In the genomic region with DNA sequence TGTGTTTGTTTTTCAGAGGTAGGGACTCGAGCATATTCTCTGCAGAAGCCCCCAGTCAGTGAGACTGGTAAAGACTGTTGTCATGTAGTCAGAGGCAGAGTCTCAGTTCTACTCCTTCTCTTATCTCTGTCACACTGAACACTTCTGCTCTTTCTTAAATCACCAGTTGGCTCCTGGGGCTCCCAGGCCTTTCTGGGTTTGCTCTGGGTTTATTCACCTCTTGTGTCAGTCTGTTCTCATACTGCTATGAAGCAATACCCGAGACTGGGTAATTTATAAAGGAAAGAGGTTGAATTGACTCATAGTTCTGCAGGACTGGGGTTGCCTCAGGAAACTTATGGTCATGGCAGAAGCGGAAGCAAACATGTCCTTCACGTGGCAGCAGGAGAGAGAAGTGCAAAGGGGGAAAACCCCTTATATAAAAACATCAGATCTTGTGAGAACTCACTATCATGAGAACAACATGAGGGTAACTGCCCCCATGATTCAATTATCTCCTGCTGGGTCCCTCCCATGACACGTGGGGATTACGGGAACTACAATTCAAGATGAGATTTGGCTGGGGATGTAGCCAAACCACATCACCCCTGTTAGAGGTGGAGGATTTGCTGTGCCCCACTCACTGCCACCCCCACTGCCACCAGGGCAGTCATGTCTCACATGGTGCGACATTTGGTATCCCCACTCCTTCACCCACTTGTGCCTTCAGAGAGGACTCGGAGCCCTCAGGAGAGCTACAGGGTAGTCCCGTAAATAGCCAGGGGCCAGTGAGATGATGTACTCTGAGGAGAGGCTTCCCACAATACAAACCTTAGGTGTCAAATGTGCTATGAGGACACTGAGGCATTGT, we compare ENCODE assay signal across 9 cellular contexts. TPM values are rescaled to one million over a fixed set of nuclear protein-coding genes. Genes with fewer than 3 reads are reported as not detected.
DNase-seq lines count a peak whose midpoint lies in the region; ATAC-seq and TF ChIP-seq lines count a peak whose summit lies in the region.
"Had no signal": no experiment of that assay in that cellular context is flagged by ENCODE, and none has a peak within 500 bp of the region (broad histone marks: within the 10 kb centered on the region; RNA-seq: fewer than 3 reads in every experiment).

No MANE protein-coding gene starts in this region.

- peak overlapping the region; percentile 71 for H3K27ac Mint-ChIP-seq in activated CD4-positive, alpha-beta memory T cell treated with anti-CD3 and anti-CD28 coated beads, Interleukin-2, amount 10 ng/mL, durations not matched to agents 7 days and 5 days

- CTCF ChIA-PET in activated CD4-positive, alpha-beta memory T cell treated with anti-CD3 and anti-CD28 coated beads, Interleukin-2, amount 10 ng/mL, durations not matched to agents 7 days and 5 days (lab: Charles Lee) = interaction anchor here (1.1 kb wide), 1 partner anchor 53 kb away, joined by 4 read pairs; no protein-coding TSS in a partner anchor

- peaks cover 57% of the 10 kb centered on the region for H3K4me1 Mint-ChIP-seq in activated CD4-positive, alpha-beta memory T cell treated with anti-CD3 and anti-CD28 coated beads, Interleukin-2, amount 10 ng/mL, durations not matched to agents 7 days and 5 days

- no peak overlapping the region for H3K4me3 Mint-ChIP-seq in activated CD4-positive, alpha-beta memory T cell treated with anti-CD3 and anti-CD28 coated beads, Interleukin-2, amount 10 ng/mL, durations not matched to agents 7 days and 5 days

- 0 out of 2 replicates have a peak, but pooled peaks cover 2% of the 10 kb centered on the region for H3K36me3 ChIP-seq in ACC112 (ENCODE audit: insufficient read depth, low read length)

- H3K36me3 Mint-ChIP-seq in activated CD4-positive, alpha-beta memory T cell treated with anti-CD3 and anti-CD28 coated beads, Interleukin-2, amount 10 ng/mL, durations not matched to agents 7 days and 5 days (ENCODE audit: low read depth) = peaks cover 21% of the 10 kb centered on the region

- H3K79me2 ChIP-seq in ACC112 (ENCODE audit: control insufficient read depth, insufficient read depth, low read length, unreplicated experiment) = no peaks in the 10 kb centered on the region

- no peaks in the 10 kb centered on the region for H3K27me3 Mint-ChIP-seq in activated CD4-positive, alpha-beta memory T cell treated with anti-CD3 and anti-CD28 coated beads, Interleukin-2, amount 10 ng/mL, durations not matched to agents 7 days and 5 days

- POLR2A ChIA-PET in activated CD4-positive, alpha-beta memory T cell treated with anti-CD3 and anti-CD28 coated beads, Interleukin-2, amount 10 ng/mL, durations not matched to agents 7 days and 5 days (lab: Charles Lee) = interaction anchor here (0.7 to 1.6 kb wide), 3 partner anchors 9 to 20 kb away, joined by 3 to 6 read pairs (median 4); no protein-coding TSS in a partner anchor

- TF ChIP-seq CTCF in fibroblast of pulmonary artery (IDR thresholded peaks at IDR 0.05; ENCODE audit: low read length, missing control alignments) = no peak

- peak; percentile 79 for ATAC-seq in GM19455 (IDR thresholded peaks at IDR 0.05; ENCODE audit: unreplicated experiment)
- ATAC-seq in HG03565 (IDR thresholded peaks at IDR 0.05; ENCODE audit: unreplicated experiment) = peak; percentile 70

- peak overlapping the region; percentile 84 for H3K27ac ChIP-seq in ACC112 (ENCODE audit: low read depth, low read length)
- H3K27ac ChIP-seq: C4-2B had no signal

- peak; percentile 77 for DNase-seq in activated CD4-positive, alpha-beta memory T cell treated with anti-CD3 and anti-CD28 coated beads, Interleukin-2, amount 10 ng/mL, durations not matched to agents 7 days and 5 days
- DNase-seq in fibroblast of pulmonary artery (ENCODE audit: low read depth) (peak; percentile 84), NCI-H2227 (lab: John Stamatoyannopoulos, UW; ENCODE audit: unreplicated experiment) (no peak), DMS79 (lab: John Stamatoyannopoulos, UW) (no peak)
- DNase-seq in stimulated activated CD4-positive, alpha-beta T cell treated with anti-CD3 and anti-CD28 coated beads, TNF-alpha, amount 100 ng/mL, for 1 hour (ENCODE audit: low read depth in 3 of 3, low spot score in 1 of 3) = peak; percentile 41 to 59 (median 52)

- H3K27me3 ChIP-seq in ACC112 (ENCODE audit: insufficient read depth, low read length) = no peaks in the 10 kb centered on the region

- H3K9me3 Mint-ChIP-seq in activated CD4-positive, alpha-beta memory T cell treated with anti-CD3 and anti-CD28 coated beads, Interleukin-2, amount 10 ng/mL, durations not matched to agents 7 days and 5 days = no peaks in the 10 kb centered on the region

- H3K4me3 ChIP-seq in ACC112 (ENCODE audit: low read depth, low read length) (no peak overlapping the region), fibroblast of pulmonary artery (replicated peaks; ENCODE audit: low read depth, low read length) (no peak overlapping the region)

- H2AFZ ChIP-seq in ACC112 (ENCODE audit: low read length, unreplicated experiment) = no peak overlapping the region

- peaks cover 29% of the 10 kb centered on the region for H3K4me1 ChIP-seq in ACC112 (ENCODE audit: control insufficient read depth, insufficient read depth, low read length, unreplicated experiment)

RNA-seq across cellular contexts. Expression of a gene that starts 35.9 kb away (rescaled TPM):
- 10 to 100 TPM; 51.1 to 52.2 TPM for total RNA-seq in activated CD4-positive, alpha-beta memory T cell treated with anti-CD3 and anti-CD28 coated beads, Interleukin-2, amount 10 ng/mL, durations not matched to agents 7 days and 5 days

Comparison
In these comparisons a context has a peak if more than half of its experiments do, and no peak if none do; other contexts are left out.
1. DNase-seq: peak in activated CD4-positive, alpha-beta memory T cell treated with anti-CD3 and anti-CD28 coated beads, Interleukin-2, amount 10 ng/mL, durations not matched to agents 7 days and 5 days (single experiment), fibroblast of pulmonary artery (single experiment) and stimulated activated CD4-positive, alpha-beta T cell treated with anti-CD3 and anti-CD28 coated beads, TNF-alpha, amount 100 ng/mL, for 1 hour (3 of 3); none in NCI-H2227 (single experiment) and DMS79 (single experiment).